ENCODE assay signal across 11 cellular contexts in the genomic region with DNA sequence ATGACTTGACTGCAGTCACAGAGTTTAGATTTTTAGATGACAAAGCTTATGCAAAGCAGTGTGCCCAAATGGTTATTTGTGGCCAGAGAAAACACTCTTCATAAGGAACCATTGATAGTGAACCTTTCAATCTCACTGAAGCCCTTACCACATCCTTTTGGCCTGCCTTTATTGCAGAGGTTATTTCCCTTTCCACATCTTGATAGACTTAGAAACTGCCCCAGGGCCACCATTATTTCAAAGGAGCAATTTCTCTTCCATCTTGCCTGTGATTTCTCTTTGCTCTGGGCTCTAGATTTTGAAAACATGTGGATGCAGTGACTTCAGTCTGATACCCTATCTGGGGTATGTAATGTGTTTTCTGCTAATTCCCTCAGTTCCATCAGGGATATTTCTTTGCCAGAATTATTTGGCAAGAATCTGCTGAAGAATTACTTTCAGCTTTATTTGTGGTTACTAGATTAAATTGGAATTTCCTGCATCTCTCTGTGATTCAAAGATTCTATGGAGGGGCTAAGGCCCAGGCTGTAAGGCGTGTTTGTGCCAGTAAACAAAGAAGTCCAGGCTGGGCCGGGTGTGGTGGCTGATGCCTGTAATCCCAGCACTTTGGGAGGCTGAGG. TPM values are rescaled to one million over a fixed set of nuclear protein-coding genes. Genes with fewer than 3 reads are reported as not detected.
DNase-seq lines count a peak whose midpoint lies in the region; ATAC-seq and TF ChIP-seq lines count a peak whose summit lies in the region.
"Had no signal": no experiment of that assay in that cellular context is flagged by ENCODE, and none has a peak within 500 bp of the region (broad histone marks: within the 10 kb centered on the region; RNA-seq: fewer than 3 reads in every experiment).

No MANE protein-coding gene starts in this region.

- H3K27ac ChIP-seq in left lung (no peak overlapping the region), spleen (no peak overlapping the region)

- H3K4me1 Mint-ChIP-seq in mesothelial cell of epicardium: no peaks in the 10 kb centered on the region

- peaks cover 6% of the 10 kb centered on the region for H3K9me3 Mint-ChIP-seq in mesothelial cell of epicardium

- no peaks in the 10 kb centered on the region for H3K27me3 ChIP-seq in left lung
- H3K27me3 ChIP-seq in spleen (replicated peaks in 1 of 7): no peaks in the 10 kb centered on the region

- no peak for TF ChIP-seq CTCF in HFF-Myc (IDR thresholded peaks at IDR 0.05; ENCODE audit: low read depth, low read length, missing control alignments)
- TF ChIP-seq CTCF in left lung (IDR thresholded peaks at IDR 0.05): no peak
- TF ChIP-seq CTCF in spleen (IDR thresholded peaks at IDR 0.05 in 8 of 11, conservative IDR thresholded peaks at IDR 0.05 in 3 of 11): no peak
- no peak for TF ChIP-seq CTCF in mesothelial cell of epicardium (IDR thresholded peaks at IDR 0.05; ENCODE audit: unreplicated experiment)

- H3K36me3 ChIP-seq in left lung (no peaks in the 10 kb centered on the region), spleen (no peaks in the 10 kb centered on the region)

- H3K4me3 Mint-ChIP-seq in mesothelial cell of epicardium: no peak overlapping the region

- no peaks in the 10 kb centered on the region for H3K36me3 Mint-ChIP-seq in mesothelial cell of epicardium

- intact Hi-C loops in left lung (cut with DNase I): no loop called here
- intact Hi-C loops in spleen (cut with DNase I; ENCODE audit: low total_unique reads): no loop called here

- H3K4me3 ChIP-seq in HFF-Myc (replicated peaks; ENCODE audit: low read depth, low read length) (no peak overlapping the region), left lung (no peak overlapping the region), spleen (no peak overlapping the region)

- peak; percentile 97 for ATAC-seq in GM18858 (IDR thresholded peaks at IDR 0.05; ENCODE audit: unreplicated experiment)
- peak; percentile 55 for ATAC-seq in left lung
- ATAC-seq: left lobe of liver, Panc1 had no signal

- H3K4me1 ChIP-seq in left lung (no peaks in the 10 kb centered on the region), spleen (no peaks in the 10 kb centered on the region)

- H3K27ac Mint-ChIP-seq in mesothelial cell of epicardium: no peak overlapping the region

- WGBS in spleen, 5 donors: 70 to 84% (median 81%) methylated on average over 2 of the region's 2 CpGs

- H3K9me3 ChIP-seq in left lung (no peaks in the 10 kb centered on the region), spleen (no peaks in the 10 kb centered on the region)

- TF ChIP-seq POLR2A in spleen (IDR thresholded peaks at IDR 0.05): no peak

- H3K27me3 Mint-ChIP-seq in mesothelial cell of epicardium (ENCODE audit: low read depth): no peaks in the 10 kb centered on the region

- DNase-seq in HFF-Myc (ENCODE audit: extremely low read depth, low read depth) (peak; percentile 62), HT1080 (ENCODE audit: low read depth) (peak; percentile 30), left lung (no peak), NCI-H510A treated with DMSO at 0.1 percent for 48 hours (lab: John Stamatoyannopoulos, UW) (no peak), NCI-H1105 treated with DMSO at 0.1 percent for 48 hours (lab: John Stamatoyannopoulos, UW) (no peak), spleen (no peak), mesothelial cell of epicardium (ENCODE audit: low spot score in 2 of 2, unreplicated experiment in 2 of 2) (no peak)
- DNase-seq: activated naive CD4-positive, alpha-beta T cell had no signal

RNA-seq across cellular contexts. Expression of gene MOGAT1, which starts 51.0 kb away (rescaled TPM):
- not detected in 2 replicates for total RNA-seq in HT1080 (2014; rRNA removed; shearing (Covaris generic))
- polyA plus RNA-seq in HT1080 (2015; cell fraction: cytosol; rRNA removed): not detected in 2 replicates
- polyA plus RNA-seq in HT1080 (2015; cell fraction: nucleus; rRNA removed): not detected in 2 replicates
- total RNA-seq in left lung: under 1 TPM in 1 of 2 donors, not detected in 1; 0.26 TPM
- not detected for total RNA-seq in spleen
- polyA plus RNA-seq in spleen: under 1 TPM in 1 of 3 donors, not detected in 2; 0.06 TPM
- not detected in 3 replicates for total RNA-seq in mesothelial cell of epicardium

Comparison
In these comparisons a context has a peak if more than half of its experiments do, and no peak if none do; other contexts are left out.
1. DNase-seq: peak in HFF-Myc (single experiment) and HT1080 (single experiment); none in left lung (0 of 2), NCI-H510A treated with DMSO at 0.1 percent for 48 hours (single experiment), NCI-H1105 treated with DMSO at 0.1 percent for 48 hours (single experiment), spleen (single experiment) and mesothelial cell of epicardium (0 of 2).